22 cellular contexts compared by ENCODE assay signal in genomic region chr17:1956134-1956533, GRCh38.
A peak's percentile ranks its signal among the peaks of the same experiment; 100 is the strongest.
DNase-seq lines count a peak whose midpoint lies in the region; ATAC-seq, FAIRE-seq and TF ChIP-seq lines count a peak whose summit lies in the region.
"Had no signal": no experiment of that assay in that cellular context is flagged by ENCODE, and none has a peak within 500 bp of the region (broad histone marks: within the 10 kb centered on the region; RNA-seq: fewer than 3 reads in every experiment).

No MANE protein-coding gene starts in this region.

- H3K27ac Mint-ChIP-seq in T-helper 2 cell treated with Interferon-gamma antibody and Interleukin-4, amounts not matched to agents 5 μg/mL and 100 μg/mL, for 36 hours = no peak overlapping the region

- no peaks in the 10 kb centered on the region for H3K36me3 Mint-ChIP-seq in T-helper 2 cell treated with Interferon-gamma antibody and Interleukin-4, amounts not matched to agents 5 μg/mL and 100 μg/mL, for 36 hours (ENCODE audit: low read depth)

- no peaks in the 10 kb centered on the region for H3K36me3 ChIP-seq in kidney (ENCODE audit: control insufficient read depth in 1 of 2, insufficient read depth in 2 of 2, low read length in 2 of 2)
- H3K36me3 ChIP-seq: HAP-1 had no signal

- no peak overlapping the region for H3K27ac ChIP-seq in kidney (ENCODE audit: low read depth in 2 of 2, low read length in 2 of 2)
- H3K27ac ChIP-seq: C4-2B, GM23248 had no signal

- H3K9me3 ChIP-seq in kidney (ENCODE audit: control insufficient read depth in 1 of 2, low read length in 2 of 2) = no peaks in the 10 kb centered on the region
- H3K9me3 ChIP-seq: HAP-1, SK-N-SH had no signal

- ATAC-seq in Right ventricle myocardium inferior = no peak
- ATAC-seq in HG03354 (IDR thresholded peaks at IDR 0.05; ENCODE audit: poor library complexity, severe bottlenecking, unreplicated experiment) = no peak

- DNase-seq in Right ventricle myocardium inferior (ENCODE audit: missing footprints) (peak; percentile 20), cardiac septum (ENCODE audit: low spot score) (no peak), NCI-H345 (lab: John Stamatoyannopoulos, UW) (peak; percentile 18), kidney (peak; percentile 42)
- no peak for DNase-seq in T-helper 2 cell treated with Interferon-gamma antibody and Interleukin-4, amounts not matched to agents 5 μg/mL and 100 μg/mL, for 36 hours (ENCODE audit: low spot score)
- no peak for DNase-seq in activated CD4-positive, alpha-beta T cell treated with anti-CD3 and anti-CD28 coated beads for 48 hours
- DNase-seq: DMS79; GM23248; NCI-H1105; NCI-H187 treated with DMSO at 0.1 percent for 48 hours; NCI-H446 treated with DMSO at 0.1 percent for 48 hours; NCI-H774; NK-92 treated with Interleukin-12 subunit alpha and Interleukin-12 subunit beta, amount 100 ng/mL, for 24 hours; SIG-M5; SK-N-SH; T-helper 2 cell had no signal

- intact Hi-C loops in Right ventricle myocardium inferior (cut with DNase I) = no loop called here
- intact Hi-C loops in cardiac septum (cut with DNase I) = no loop called here
- intact Hi-C loops in kidney (cut with DNase I) = no loop called here

- no peak overlapping the region for H3K9ac ChIP-seq in kidney (ENCODE audit: low read length in 2 of 2)
- H3K9ac ChIP-seq: GM23248, SK-N-SH had no signal

- no peak overlapping the region for H3K4me3 ChIP-seq in kidney (ENCODE audit: low read length in 2 of 2)
- H3K4me3 ChIP-seq: GM23248, HAP-1 had no signal

- no peak for TF ChIP-seq CTCF in kidney (IDR thresholded peaks at IDR 0.05; ENCODE audit: borderline replicate concordance, extremely low read depth, insufficient read depth)

- H3K9me3 Mint-ChIP-seq in T-helper 2 cell treated with Interferon-gamma antibody and Interleukin-4, amounts not matched to agents 5 μg/mL and 100 μg/mL, for 36 hours = no peaks in the 10 kb centered on the region
- H3K9me3 Mint-ChIP-seq: IgD-negative memory B cell had no signal

- no peak overlapping the region for H3K4me3 Mint-ChIP-seq in T-helper 2 cell treated with Interferon-gamma antibody and Interleukin-4, amounts not matched to agents 5 μg/mL and 100 μg/mL, for 36 hours
- H3K4me3 Mint-ChIP-seq: IgD-negative memory B cell had no signal

- no peaks in the 10 kb centered on the region for H3K4me1 Mint-ChIP-seq in T-helper 2 cell treated with Interferon-gamma antibody and Interleukin-4, amounts not matched to agents 5 μg/mL and 100 μg/mL, for 36 hours (ENCODE audit: low read depth)
- H3K4me1 Mint-ChIP-seq: IgD-negative memory B cell had no signal

- no peak for FAIRE-seq in kidney (lab: Jason Lieb, UNC)
- FAIRE-seq: A204.1, D721Med had no signal

- no peaks in the 10 kb centered on the region for H3K27me3 Mint-ChIP-seq in T-helper 2 cell treated with Interferon-gamma antibody and Interleukin-4, amounts not matched to agents 5 μg/mL and 100 μg/mL, for 36 hours (ENCODE audit: low read depth)

- peaks cover 2 to 5% of the 10 kb centered on the region in 2 donors for H3K4me1 ChIP-seq in kidney (ENCODE audit: control insufficient read depth in 1 of 2, insufficient read depth in 1 of 2, low read depth in 1 of 2, low read length in 2 of 2)

Comparison
In these comparisons a context has a peak if more than half of its experiments do, and no peak if none do; other contexts are left out.
1. DNase-seq: peak in Right ventricle myocardium inferior (single experiment), NCI-H345 (single experiment) and kidney (single experiment); none in cardiac septum (single experiment), T-helper 2 cell treated with Interferon-gamma antibody and Interleukin-4, amounts not matched to agents 5 μg/mL and 100 μg/mL, for 36 hours (single experiment) and activated CD4-positive, alpha-beta T cell treated with anti-CD3 and anti-CD28 coated beads for 48 hours (single experiment).